ENCODE assay signal across 8 cellular contexts in the genomic region with DNA sequence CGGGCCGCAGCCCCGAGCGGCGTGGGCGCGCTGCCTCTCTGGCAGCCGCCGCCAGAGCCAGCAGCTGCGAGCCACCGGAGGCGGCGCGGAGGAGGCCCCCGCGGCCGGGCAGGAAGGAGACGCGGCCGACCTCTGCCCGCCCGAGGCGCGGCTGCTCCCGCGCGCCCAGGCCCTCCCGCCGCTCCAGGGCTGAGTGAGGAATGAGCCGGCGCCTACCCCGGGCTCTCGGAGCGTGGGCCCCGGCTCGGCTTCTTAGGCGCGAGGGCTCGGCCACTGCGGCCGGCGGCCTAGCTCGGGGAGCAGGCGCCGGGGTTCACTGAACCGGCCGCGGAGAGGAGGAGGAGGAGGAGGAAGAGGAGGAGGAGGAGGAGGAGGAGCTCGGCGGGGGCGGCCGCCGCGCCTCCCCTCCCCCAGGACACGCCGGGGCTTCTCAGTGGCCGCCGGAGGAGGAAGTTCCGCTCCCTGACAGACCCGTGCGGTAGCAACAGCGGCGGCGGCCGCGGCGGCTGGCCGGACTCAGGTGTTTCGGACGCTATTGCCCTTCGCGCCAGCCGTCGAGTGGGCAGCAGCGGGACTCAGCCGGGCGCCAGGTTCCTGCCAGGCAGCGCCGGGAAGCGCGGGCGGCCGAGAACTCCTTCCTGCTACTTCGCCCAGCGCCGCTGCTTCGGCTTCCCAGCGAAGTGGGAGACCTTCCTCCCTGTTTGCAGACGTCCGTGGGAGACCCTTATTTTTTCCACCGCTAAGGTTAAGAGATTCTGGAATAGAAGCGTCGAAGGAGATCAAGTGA. TPM values are rescaled to one million over a fixed set of nuclear protein-coding genes. Genes with fewer than 3 reads are reported as not detected.
DNase-seq lines count a peak whose midpoint lies in the region; ATAC-seq and TF ChIP-seq lines count a peak whose summit lies in the region.

A gene (plus strand): TSS at position 468 of the 787 bp plus-strand sequence. CDS start 735 bp downstream, outside the sequence.

- POLR2A ChIA-PET in activated CD4-positive, alpha-beta T cell treated with anti-CD3 and anti-CD28 coated beads, Interleukin-2, amount 10 ng/mL, durations not matched to agents 7 days and 5 days (lab: Charles Lee): interaction anchor here (0.5 kb wide), 1 partner anchor 30 kb away, joined by 3 read pairs; no protein-coding TSS in a partner anchor

- no peaks in the 10 kb centered on the region for H3K36me3 ChIP-seq in left lung

- peak; percentile 70 for TF ChIP-seq POLR2A in GM18526 (IDR thresholded peaks at IDR 0.05; ENCODE audit: extremely low read depth, insufficient read length)

- no peaks in the 10 kb centered on the region for H3K27me3 ChIP-seq in left lung

- DNase-seq in ACHN (peak; percentile 73), NCI-H460 (ENCODE audit: extremely low read depth, low read depth) (peak; percentile 53), cortex of kidney (lab: John Stamatoyannopoulos, UW) (peak; percentile 58), left lung (peak; percentile 93 to 99)
- DNase-seq in activated CD4-positive, alpha-beta T cell treated with anti-CD3 and anti-CD28 coated beads, Interleukin-2, amount 10 ng/mL, durations not matched to agents 7 days and 5 days: peak; percentile 81
- DNase-seq in stimulated activated CD4-positive, alpha-beta T cell treated with anti-CD3 and anti-CD28 coated beads, Interleukin-4, amount 100 ng/mL, for 1 hour: peak; percentile 72

- H3K4me1 ChIP-seq in left lung: peaks cover 7 to 55% of the 10 kb centered on the region in 2 donors

- peak within 1 kb of the TSS; percentile 67 to 84 for H3K4me3 ChIP-seq in left lung

- H3K4me1 Mint-ChIP-seq in activated CD4-positive, alpha-beta T cell treated with anti-CD3 and anti-CD28 coated beads, Interleukin-2, amount 10 ng/mL, durations not matched to agents 7 days and 5 days: peaks cover 44% of the 10 kb centered on the region

- TF ChIP-seq CTCF in left lung (IDR thresholded peaks at IDR 0.05): no peak

- in situ Hi-C loops in ACHN (cut with HindIII; ENCODE audit: low pct_ligation_motif_present, low pct_unique_long_range_greater_than_20kb, low sequenced_read_pairs): no loop called here

- no peaks in the 10 kb centered on the region for H3K27me3 Mint-ChIP-seq in activated CD4-positive, alpha-beta T cell treated with anti-CD3 and anti-CD28 coated beads, Interleukin-2, amount 10 ng/mL, durations not matched to agents 7 days and 5 days

- intact Hi-C loops in left lung (cut with DNase I): no loop called here

- peak within 1 kb of the TSS; percentile 98 to 99 for H3K27ac ChIP-seq in left lung

- CTCF ChIA-PET in activated CD4-positive, alpha-beta T cell treated with anti-CD3 and anti-CD28 coated beads, Interleukin-2, amount 10 ng/mL, durations not matched to agents 7 days and 5 days (lab: Charles Lee): interaction anchor here (0.6 to 1.0 kb wide), 2 partner anchors 39 to 148 kb away, joined by 3 read pairs; no protein-coding TSS in a partner anchor

- peak within 1 kb of the TSS; percentile 94 for H3K27ac Mint-ChIP-seq in activated CD4-positive, alpha-beta T cell treated with anti-CD3 and anti-CD28 coated beads, Interleukin-2, amount 10 ng/mL, durations not matched to agents 7 days and 5 days

- no peaks in the 10 kb centered on the region for H3K9me3 ChIP-seq in left lung

- peaks cover 6% of the 10 kb centered on the region for H3K36me3 Mint-ChIP-seq in activated CD4-positive, alpha-beta T cell treated with anti-CD3 and anti-CD28 coated beads, Interleukin-2, amount 10 ng/mL, durations not matched to agents 7 days and 5 days (ENCODE audit: low read depth)

- ATAC-seq in HG03064 (IDR thresholded peaks at IDR 0.05; ENCODE audit: low read depth, unreplicated experiment): peak; percentile 51
- ATAC-seq in left lung: peak; percentile 92

- H3K9me3 Mint-ChIP-seq in activated CD4-positive, alpha-beta T cell treated with anti-CD3 and anti-CD28 coated beads, Interleukin-2, amount 10 ng/mL, durations not matched to agents 7 days and 5 days: no peaks in the 10 kb centered on the region

- peak within 1 kb of the TSS; percentile 83 for H3K4me3 Mint-ChIP-seq in activated CD4-positive, alpha-beta T cell treated with anti-CD3 and anti-CD28 coated beads, Interleukin-2, amount 10 ng/mL, durations not matched to agents 7 days and 5 days

RNA-seq across cellular contexts. Expression of the gene that starts here (rescaled TPM):
- 23.7 and 24.3 TPM in 2 replicates for total RNA-seq in NCI-H460 (2014; rRNA removed; shearing (Covaris generic))
- 10.4 and 12.1 TPM in 2 replicates for polyA plus RNA-seq in NCI-H460 (2014; cell fraction: nucleus; rRNA removed)
- total RNA-seq in activated CD4-positive, alpha-beta T cell treated with anti-CD3 and anti-CD28 coated beads, Interleukin-2, amount 10 ng/mL, durations not matched to agents 7 days and 5 days: 10 to 100 TPM; 35.0 to 38.8 TPM
- 10 to 100 TPM; 42.4 to 49.4 TPM for total RNA-seq in left lung

Comparison
In these comparisons a context has a peak if more than half of its experiments do, and no peak if none do; other contexts are left out.
1. Peak in every context shown above with its lines: DNase-seq, ATAC-seq, H3K4me3 ChIP-seq and H3K27ac ChIP-seq.